ENCODE assay signal across 10 cellular contexts in genomic region chr9:135971892-135972291, GRCh38. TPM values are rescaled to one million over a fixed set of nuclear protein-coding genes. Genes with fewer than 3 reads are reported as not detected.
DNase-seq lines count a peak whose midpoint lies in the region; ATAC-seq, FAIRE-seq and TF ChIP-seq lines count a peak whose summit lies in the region.
"Had no signal": no experiment of that assay in that cellular context is flagged by ENCODE, and none has a peak within 500 bp of the region (broad histone marks: within the 10 kb centered on the region; RNA-seq: fewer than 3 reads in every experiment).

No MANE protein-coding gene starts in this region.

- H3K4me1 Mint-ChIP-seq in naive thymus-derived CD4-positive, alpha-beta T cell: peaks cover 6 to 14% (median 8%) of the 10 kb centered on the region in 7 donors

- SMC1A ChIA-PET in GM12878 (lab: Charles Lee; ENCODE audit: uncharacterized antibody, unreplicated experiment): no interaction called here

- H3K36me3 Mint-ChIP-seq in naive thymus-derived CD4-positive, alpha-beta T cell: no peaks in the 10 kb centered on the region

- no peak for TF ChIP-seq CTCF in DND-41 (IDR thresholded peaks at IDR 0.05; ENCODE audit: borderline replicate concordance, extremely low read depth, low read length, poor library complexity, severe bottlenecking)
- TF ChIP-seq CTCF in PC-9 (conservative IDR thresholded peaks at IDR 0.05): no peak
- TF ChIP-seq CTCF in GM12878 (IDR thresholded peaks at IDR 0.05 in 2 of 3, conservative IDR thresholded peaks at IDR 0.05 in 1 of 3; ENCODE audit: control insufficient read depth in 2 of 3, extremely low read depth in 1 of 3, insufficient read depth in 1 of 3, low read depth in 3 of 3, low read length in 3 of 3): no peak
- TF ChIP-seq CTCF in heart left ventricle (IDR thresholded peaks at IDR 0.05): no peak

- H3K4me2 ChIP-seq in DND-41 (ENCODE audit: insufficient read depth, low read length) (no peak overlapping the region), PC-9 (no peak overlapping the region), GM12878 (ENCODE audit: control insufficient read depth, insufficient read depth) (no peak overlapping the region)

- H3K4me3 Mint-ChIP-seq in naive thymus-derived CD4-positive, alpha-beta T cell: no peak overlapping the region

- no peak for TF ChIP-seq RAD21 in GM12878 (IDR thresholded peaks at IDR 0.05; ENCODE audit: insufficient read depth, low read depth, low read length)

- TF ChIP-seq POLR2A in GM12878 (IDR thresholded peaks at IDR 0.05; ENCODE audit: low read depth, low read length) (no peak), heart left ventricle (IDR thresholded peaks at IDR 0.05) (no peak)

- H3K27ac ChIP-seq in DND-41 (ENCODE audit: low read length) (no peak overlapping the region), PC-9 (no peak overlapping the region), GM12878 (ENCODE audit: control insufficient read depth, insufficient read depth) (no peak overlapping the region), heart left ventricle (no peak overlapping the region)
- H3K27ac ChIP-seq in naive thymus-derived CD4-positive, alpha-beta T cell (ENCODE audit: low read depth, low read length): no peak overlapping the region
- H3K27ac ChIP-seq: SJSA1 had no signal

- ATAC-seq in DND-41 (ENCODE audit: insufficient read depth, low read depth): 0 out of 3 replicates have a peak, but pooled peaks have one; percentile 35
- ATAC-seq in GM12878: peak; percentile 62
- peak; percentile 60 for ATAC-seq in naive thymus-derived CD4-positive, alpha-beta T cell
- no peak for ATAC-seq in GM19467 (IDR thresholded peaks at IDR 0.05; ENCODE audit: unreplicated experiment)
- ATAC-seq in heart left ventricle: no peak

- H3K9ac ChIP-seq in DND-41 (ENCODE audit: low read depth, low read length) (no peak overlapping the region), GM12878 (ENCODE audit: control insufficient read depth, insufficient read depth, low read length) (no peak overlapping the region)

- H3K4me3 ChIP-seq in DND-41 (ENCODE audit: low read depth in 1 of 2, low read length in 2 of 2) (no peak overlapping the region), PC-9 (no peak overlapping the region), GM12878 (no peak overlapping the region), heart left ventricle (no peak overlapping the region)
- H3K4me3 ChIP-seq in naive thymus-derived CD4-positive, alpha-beta T cell (ENCODE audit: low read length): no peak overlapping the region
- H3K4me3 ChIP-seq: SJSA1 had no signal

- H3K79me2 ChIP-seq in DND-41 (ENCODE audit: insufficient read depth, low read length): no peaks in the 10 kb centered on the region
- H3K79me2 ChIP-seq in PC-9 (ENCODE audit: low read depth): no peaks in the 10 kb centered on the region
- H3K79me2 ChIP-seq in GM12878 (ENCODE audit: control insufficient read depth, insufficient read depth, low read length): no peaks in the 10 kb centered on the region

- peak; percentile 51 for DNase-seq in DND-41
- peak; percentile 47 to 83 for DNase-seq in PC-9
- no peak for DNase-seq in GM12878 (ENCODE audit: low read depth, low spot score)
- peak in 8 of 9 donors; percentile 34 to 61 (median 56) for DNase-seq in naive thymus-derived CD4-positive, alpha-beta T cell
- DNase-seq in globus pallidus (ENCODE audit: low spot score): no peak
- no peak for DNase-seq in posterior cingulate gyrus
- DNase-seq in heart left ventricle: no peak

- peaks cover 4% of the 10 kb centered on the region; the same call in 1 of the 2 replicates for H3K4me1 ChIP-seq in DND-41 (ENCODE audit: insufficient read depth, low read length)
- no peaks in the 10 kb centered on the region for H3K4me1 ChIP-seq in PC-9 (replicated peaks; ENCODE audit: insufficient read depth)
- no peaks in the 10 kb centered on the region for H3K4me1 ChIP-seq in GM12878 (ENCODE audit: control insufficient read depth, insufficient read depth, low read length)
- peaks cover 4 to 8% of the 10 kb centered on the region in 2 donors for H3K4me1 ChIP-seq in naive thymus-derived CD4-positive, alpha-beta T cell (ENCODE audit: control insufficient read depth in 2 of 2, insufficient read depth in 2 of 2, low read length in 2 of 2)
- H3K4me1 ChIP-seq in heart left ventricle: peaks cover 0 to 37% (median 13%) of the 10 kb centered on the region in 12 donors
- H3K4me1 ChIP-seq: SJSA1 had no signal

- BruUV-seq in PC-9 (replicated peaks; lab: Mats Ljungman, UMichigan) (no TSS peak), GM12878 (replicated peaks; lab: Mats Ljungman, UMichigan) (no TSS peak)

- in situ Hi-C loops in GM12878 (cut with MboI): no loop called here

- POLR2A ChIA-PET in PC-9 (lab: Charles Lee; ENCODE audit: unreplicated experiment): no interaction called here
- POLR2A ChIA-PET in GM12878 (lab: Charles Lee): no interaction called here
- POLR2A ChIA-PET in naive thymus-derived CD4-positive, alpha-beta T cell (lab: Charles Lee): no interaction called here

- 36% methylated on average over 13 of the region's 13 CpGs for WGBS in GM12878 (ENCODE audit: insufficient coverage, insufficient replicate concordance, low lambda C conversion rate, missing lambda C conversion rate)
- 33 to 38% (median 35%) methylated on average over 11 to 13 of the region's 13 CpGs for WGBS in heart left ventricle, 4 donors

- peaks cover 0 to 6% (median 3%) of the 10 kb centered on the region in 5 donors for H3K27me3 Mint-ChIP-seq in naive thymus-derived CD4-positive, alpha-beta T cell

- no peaks in the 10 kb centered on the region for H3F3A ChIP-seq in PC-9 (ENCODE audit: insufficient read depth, low read depth)

- H3K9me3 Mint-ChIP-seq in naive thymus-derived CD4-positive, alpha-beta T cell: peaks cover 0 to 7% (median 0%) of the 10 kb centered on the region in 11 donors

- H3K9me3 ChIP-seq in DND-41 (ENCODE audit: insufficient read depth, low read length, severe bottlenecking) (no peaks in the 10 kb centered on the region), PC-9 (ENCODE audit: insufficient read depth, low read depth) (no peaks in the 10 kb centered on the region), GM12878 (replicated peaks; ENCODE audit: control insufficient read depth, insufficient read depth, low read length) (no peaks in the 10 kb centered on the region), heart left ventricle (no peaks in the 10 kb centered on the region)
- H3K9me3 ChIP-seq in naive thymus-derived CD4-positive, alpha-beta T cell (ENCODE audit: control insufficient read depth in 2 of 3, low read length in 3 of 3): no peaks in the 10 kb centered on the region
- H3K9me3 ChIP-seq: SJSA1 had no signal

- no peaks in the 10 kb centered on the region for H3K9me2 ChIP-seq in PC-9 (ENCODE audit: insufficient read depth)

- H3K27me3 ChIP-seq in DND-41 (ENCODE audit: insufficient read depth, low read length, poor library complexity) (no peaks in the 10 kb centered on the region), PC-9 (ENCODE audit: insufficient read depth, low read depth) (no peaks in the 10 kb centered on the region), GM12878 (replicated peaks in 1 of 2; ENCODE audit: control insufficient read depth in 2 of 2, insufficient read depth in 2 of 2, low read length in 1 of 2) (no peaks in the 10 kb centered on the region), heart left ventricle (peaks cover 0 to 3% (median 0%) of the 10 kb centered on the region in 9 donors)
- H3K27me3 ChIP-seq in naive thymus-derived CD4-positive, alpha-beta T cell (ENCODE audit: control insufficient read depth in 2 of 2, insufficient read depth in 2 of 2, low read length in 2 of 2): no peaks in the 10 kb centered on the region
- H3K27me3 ChIP-seq: SJSA1 had no signal

- RAD21 ChIA-PET in GM12878 (lab: Charles Lee; ENCODE audit: unreplicated experiment): no interaction called here

- intact Hi-C loops in PC-9 (cut with micrococcal nuclease; ENCODE audit: unreplicated experiment): no loop called here
- intact Hi-C loops in GM12878 (cut with micrococcal nuclease; ENCODE audit: unreplicated experiment): no loop called here
- intact Hi-C loops in naive thymus-derived CD4-positive, alpha-beta T cell (cut with micrococcal nuclease): no loop called here
- intact Hi-C loops in posterior cingulate gyrus (cut with DNase I): no loop called here
- intact Hi-C loops in heart left ventricle (cut with DNase I): loop anchor here in 1 of 10 donors (2.0 kb wide), 1 partner anchor 155 kb away; no protein-coding TSS in a partner anchor

- no peak for FAIRE-seq in GM12878 (lab: Jason Lieb, UNC)
- FAIRE-seq: colon had no signal

- TF ChIP-seq EP300 in GM12878 (IDR thresholded peaks at IDR 0.05; ENCODE audit: borderline replicate concordance in 1 of 2, control insufficient read depth in 1 of 2, low read depth in 2 of 2, low read length in 2 of 2): no peak

- no peaks in the 10 kb centered on the region for H3K36me3 ChIP-seq in DND-41 (ENCODE audit: insufficient read depth, low read length)
- H3K36me3 ChIP-seq in PC-9 (ENCODE audit: low read depth): no peaks in the 10 kb centered on the region
- no peaks in the 10 kb centered on the region for H3K36me3 ChIP-seq in GM12878 (ENCODE audit: control insufficient read depth in 2 of 2, insufficient read depth in 2 of 2, low read length in 1 of 2)
- H3K36me3 ChIP-seq in naive thymus-derived CD4-positive, alpha-beta T cell (ENCODE audit: control insufficient read depth in 2 of 3, insufficient read depth in 3 of 3, low read length in 3 of 3): no peaks in the 10 kb centered on the region
- H3K36me3 ChIP-seq in heart left ventricle: no peaks in the 10 kb centered on the region
- H3K36me3 ChIP-seq: SJSA1 had no signal

- H3K27ac Mint-ChIP-seq in naive thymus-derived CD4-positive, alpha-beta T cell: peak overlapping the region in 1 of 9 donors; percentile 37

- CTCF ChIA-PET in PC-9 (lab: Charles Lee) (no interaction called here), GM12878 (lab: Yijun Ruan, JAX) (no interaction called here)
- CTCF ChIA-PET in naive thymus-derived CD4-positive, alpha-beta T cell (lab: Charles Lee): interaction anchor here (0.6 kb wide), 1 partner anchor 432 kb away, joined by 3 read pairs; no protein-coding TSS in a partner anchor

- H4K20me1 ChIP-seq in DND-41 (ENCODE audit: insufficient read depth, low read length): peaks cover 22% of the 10 kb centered on the region
- no peaks in the 10 kb centered on the region for H4K20me1 ChIP-seq in PC-9 (ENCODE audit: insufficient read depth)
- H4K20me1 ChIP-seq in GM12878 (ENCODE audit: control insufficient read depth, insufficient read depth): no peaks in the 10 kb centered on the region

- H2AFZ ChIP-seq in DND-41 (ENCODE audit: low read depth, low read length): no peak overlapping the region
- H2AFZ ChIP-seq in PC-9: no peak overlapping the region
- H2AFZ ChIP-seq in GM12878 (ENCODE audit: control insufficient read depth, low read depth, low read length): no peak overlapping the region

RNA-seq across cellular contexts. Expression of gene UBAC1, which starts 10.7 kb away (rescaled TPM):
- total RNA-seq in PC-9 (2021) (27.6 and 37.1 TPM in 2 replicates), GM12878 (2014; rRNA removed) (45.4 and 48.0 TPM in 2 replicates), GM12878 (2014; rRNA removed; fragmentation: Illumina TruSeq; extraction: Trizol) (27.6 and 30.9 TPM in 2 replicates), GM12878 (2021) (38.2 and 40.1 TPM in 2 replicates), heart left ventricle (100 to 1,000 TPM in 4 of 9 donors, 10 to 100 TPM in 5; 71.1 to 115 (median 87.6) TPM)
- 23.5 and 31.3 TPM in 2 replicates for total RNA-seq in GM12878 (2013; cell fraction: nucleolus; rRNA removed)
- 15.4 TPM for polyA plus RNA-seq in GM12878 (2011; ENCODE audit: low read depth)
- polyA plus RNA-seq in GM12878 (2011; rRNA removed) (45.4 and 53.5 TPM in 2 replicates), GM12878 (2014; fragmentation: Illumina TruSeq; extraction: Trizol) (10.0 and 25.3 TPM in 2 replicates), GM12878 (2014; fragmentation: Nextera tagmentation; extraction: Ambion mirVana) (10 to 100 TPM; 16.7 to 20.7 TPM), GM12878 (2014; rRNA removed) (54.6 and 57.6 TPM in 2 replicates), GM12878 (2016; fragmentation: Nextera tagmentation; extraction: Ambion mirVana) (10 to 100 TPM; 36.9 to 41.1 TPM), heart left ventricle (100 to 1,000 TPM; 100 to 140 TPM)
- 56.9 and 65.7 TPM in 2 replicates for polyA plus RNA-seq in GM12878 (2011; cell fraction: cytosol; rRNA removed)
- polyA plus RNA-seq in GM12878 (2011; cell fraction: nucleus; rRNA removed): 72.7 and 77.7 TPM in 2 replicates
- polyA plus RNA-seq in GM12878 (2012): 20.3 and 23.9 TPM in 2 replicates
- 29.6 and 34.0 TPM in 2 replicates for polyA minus RNA-seq in GM12878 (2011; rRNA and poly(A)+ RNA removed)
- polyA minus RNA-seq in GM12878 (2011; cell fraction: cytosol; rRNA and poly(A)+ RNA removed): 6.1 and 13.5 TPM in 2 replicates
- 8.5 and 12.7 TPM in 2 replicates for polyA minus RNA-seq in GM12878 (2011; cell fraction: nucleus; rRNA and poly(A)+ RNA removed)
- 10 to 100 TPM; 28.6 to 36.1 (median 32.2) TPM for total RNA-seq in naive thymus-derived CD4-positive, alpha-beta T cell
- 10 to 100 TPM; 19.6 to 24.8 TPM for polyA plus RNA-seq in naive thymus-derived CD4-positive, alpha-beta T cell

Comparison
In these comparisons a context has a peak if more than half of its experiments do, and no peak if none do; other contexts are left out.
1. ATAC-seq: peak in DND-41 (single experiment), GM12878 (single experiment) and naive thymus-derived CD4-positive, alpha-beta T cell (single experiment); none in GM19467 (single experiment) and heart left ventricle (0 of 4).
2. DNase-seq: peak in DND-41 (single experiment), PC-9 (2 of 2) and naive thymus-derived CD4-positive, alpha-beta T cell (8 of 9); none in GM12878 (single experiment), globus pallidus (single experiment), posterior cingulate gyrus (0 of 10) and heart left ventricle (0 of 5).